Comparison of ENCODE assay signal across 9 cellular contexts in genomic region chr14:49582211-49582977, GRCh38. TPM values are rescaled to one million over a fixed set of nuclear protein-coding genes. Genes with fewer than 3 reads are reported as not detected.
DNase-seq lines count a peak whose midpoint lies in the region; ATAC-seq lines count a peak whose summit lies in the region.
"Had no signal": no experiment of that assay in that cellular context is flagged by ENCODE, and none has a peak within 500 bp of the region (broad histone marks: within the 10 kb centered on the region; RNA-seq: fewer than 3 reads in every experiment).

No MANE protein-coding gene starts in this region.

- H3K27ac Mint-ChIP-seq in activated naive CD4-positive, alpha-beta T cell treated with anti-CD3 and anti-CD28 coated beads, Interleukin-2, amount 50 U/mL, for 24 hours = peak overlapping the region; percentile 91
- H3K27ac Mint-ChIP-seq in activated T-helper 17 cell treated with anti-CD3 and anti-CD28 coated beads, Interleukin-2, amount 50 U/mL, for 72 hours = peak overlapping the region; percentile 99
- peak overlapping the region; percentile 72 to 73 for H3K27ac Mint-ChIP-seq in stimulated activated naive CD8-positive, alpha-beta T cell treated with anti-CD3 and anti-CD28 coated beads, Interleukin-15, amount 100 ng/mL, for 72 hours
- H3K27ac Mint-ChIP-seq: mesothelial cell of epicardium had no signal

- peaks cover 51% of the 10 kb centered on the region for H3K36me3 Mint-ChIP-seq in activated naive CD4-positive, alpha-beta T cell treated with anti-CD3 and anti-CD28 coated beads, Interleukin-2, amount 50 U/mL, for 24 hours
- H3K36me3 Mint-ChIP-seq in activated T-helper 17 cell treated with anti-CD3 and anti-CD28 coated beads, Interleukin-2, amount 50 U/mL, for 72 hours (ENCODE audit: low read depth) = peaks cover 94% of the 10 kb centered on the region

- no peaks in the 10 kb centered on the region for H3K9me3 Mint-ChIP-seq in activated naive CD4-positive, alpha-beta T cell treated with anti-CD3 and anti-CD28 coated beads, Interleukin-2, amount 50 U/mL, for 24 hours
- H3K9me3 Mint-ChIP-seq in activated T-helper 17 cell treated with anti-CD3 and anti-CD28 coated beads, Interleukin-2, amount 50 U/mL, for 72 hours = no peaks in the 10 kb centered on the region
- no peaks in the 10 kb centered on the region for H3K9me3 Mint-ChIP-seq in stimulated activated naive CD8-positive, alpha-beta T cell treated with anti-CD3 and anti-CD28 coated beads, Interleukin-15, amount 100 ng/mL, for 72 hours
- H3K9me3 Mint-ChIP-seq: mesothelial cell of epicardium had no signal

- ATAC-seq in activated T-helper 17 cell treated with anti-CD3 and anti-CD28 coated beads, Interleukin-2, amount 50 U/mL, for 72 hours (replicated peaks) = no peak
- no peak for ATAC-seq in stimulated activated naive CD8-positive, alpha-beta T cell treated with anti-CD3 and anti-CD28 coated beads, Interleukin-15, amount 100 ng/mL, for 72 hours

- DNase-seq in activated naive CD4-positive, alpha-beta T cell (lab: John Stamatoyannopoulos, UW) = no peak
- no peak for DNase-seq in stimulated activated naive CD8-positive, alpha-beta T cell treated with anti-CD3 and anti-CD28 coated beads, Interleukin-15, amount 100 ng/mL, for 72 hours
- DNase-seq in DMS114 treated with DMSO at 0.1 percent for 48 hours (lab: John Stamatoyannopoulos, UW; ENCODE audit: unreplicated experiment) = no peak
- no peak for DNase-seq in NCI-H1092 (lab: John Stamatoyannopoulos, UW)
- DNase-seq: activated CD4-positive, alpha-beta T cell treated with anti-CD3 and anti-CD28 coated beads for 48 hours; NCI-H1436 treated with DMSO at 0.1 percent for 48 hours had no signal

- peak overlapping the region; percentile 94 for H3K4me3 Mint-ChIP-seq in activated naive CD4-positive, alpha-beta T cell treated with anti-CD3 and anti-CD28 coated beads, Interleukin-2, amount 50 U/mL, for 24 hours
- H3K4me3 Mint-ChIP-seq in activated T-helper 17 cell treated with anti-CD3 and anti-CD28 coated beads, Interleukin-2, amount 50 U/mL, for 72 hours = peak overlapping the region; percentile 95
- H3K4me3 Mint-ChIP-seq in stimulated activated naive CD8-positive, alpha-beta T cell treated with anti-CD3 and anti-CD28 coated beads, Interleukin-15, amount 100 ng/mL, for 72 hours = peak overlapping the region in 1 of 2 donors; percentile 37
- H3K4me3 Mint-ChIP-seq: mesothelial cell of epicardium had no signal

- no peaks in the 10 kb centered on the region for H3K27me3 Mint-ChIP-seq in activated naive CD4-positive, alpha-beta T cell treated with anti-CD3 and anti-CD28 coated beads, Interleukin-2, amount 50 U/mL, for 24 hours
- H3K27me3 Mint-ChIP-seq in activated T-helper 17 cell treated with anti-CD3 and anti-CD28 coated beads, Interleukin-2, amount 50 U/mL, for 72 hours = no peaks in the 10 kb centered on the region
- H3K27me3 Mint-ChIP-seq in stimulated activated naive CD8-positive, alpha-beta T cell treated with anti-CD3 and anti-CD28 coated beads, Interleukin-15, amount 100 ng/mL, for 72 hours = no peaks in the 10 kb centered on the region

- peaks cover 65% of the 10 kb centered on the region for H3K4me1 Mint-ChIP-seq in activated naive CD4-positive, alpha-beta T cell treated with anti-CD3 and anti-CD28 coated beads, Interleukin-2, amount 50 U/mL, for 24 hours
- H3K4me1 Mint-ChIP-seq in activated T-helper 17 cell treated with anti-CD3 and anti-CD28 coated beads, Interleukin-2, amount 50 U/mL, for 72 hours = peaks cover 44% of the 10 kb centered on the region
- H3K4me1 Mint-ChIP-seq in stimulated activated naive CD8-positive, alpha-beta T cell treated with anti-CD3 and anti-CD28 coated beads, Interleukin-15, amount 100 ng/mL, for 72 hours = peaks cover 65% of the 10 kb centered on the region

RNA-seq across cellular contexts. Expression of gene RPS29, which starts 3.8 kb away (rescaled TPM):
- total RNA-seq in activated T-helper 17 cell treated with anti-CD3 and anti-CD28 coated beads, Interleukin-2, amount 50 U/mL, for 72 hours = 1,000 to 10,000 TPM; 2,187 to 2,396 TPM

RNA-seq across cellular contexts. Expression of gene LRR1, which starts 16.3 kb away (rescaled TPM):
- 10 to 100 TPM; 29.6 to 62.2 TPM for total RNA-seq in activated T-helper 17 cell treated with anti-CD3 and anti-CD28 coated beads, Interleukin-2, amount 50 U/mL, for 72 hours

RNA-seq across cellular contexts. Expression of gene RPL36AL, which starts 38.0 kb away (rescaled TPM):
- 100 to 1,000 TPM; 182 to 184 TPM for total RNA-seq in activated T-helper 17 cell treated with anti-CD3 and anti-CD28 coated beads, Interleukin-2, amount 50 U/mL, for 72 hours

RNA-seq across cellular contexts. Expression of gene MGAT2, which starts 38.2 kb away (rescaled TPM):
- 10 to 100 TPM; 44.6 to 49.3 TPM for total RNA-seq in activated T-helper 17 cell treated with anti-CD3 and anti-CD28 coated beads, Interleukin-2, amount 50 U/mL, for 72 hours

RNA-seq across cellular contexts. Expression of gene DNAAF2, which starts 52.6 kb away (rescaled TPM):
- 10 to 100 TPM in 1 of 2 donors, 1 to 10 TPM in 1; 9.3 to 11.6 TPM for total RNA-seq in activated T-helper 17 cell treated with anti-CD3 and anti-CD28 coated beads, Interleukin-2, amount 50 U/mL, for 72 hours
